In the genomic region with DNA sequence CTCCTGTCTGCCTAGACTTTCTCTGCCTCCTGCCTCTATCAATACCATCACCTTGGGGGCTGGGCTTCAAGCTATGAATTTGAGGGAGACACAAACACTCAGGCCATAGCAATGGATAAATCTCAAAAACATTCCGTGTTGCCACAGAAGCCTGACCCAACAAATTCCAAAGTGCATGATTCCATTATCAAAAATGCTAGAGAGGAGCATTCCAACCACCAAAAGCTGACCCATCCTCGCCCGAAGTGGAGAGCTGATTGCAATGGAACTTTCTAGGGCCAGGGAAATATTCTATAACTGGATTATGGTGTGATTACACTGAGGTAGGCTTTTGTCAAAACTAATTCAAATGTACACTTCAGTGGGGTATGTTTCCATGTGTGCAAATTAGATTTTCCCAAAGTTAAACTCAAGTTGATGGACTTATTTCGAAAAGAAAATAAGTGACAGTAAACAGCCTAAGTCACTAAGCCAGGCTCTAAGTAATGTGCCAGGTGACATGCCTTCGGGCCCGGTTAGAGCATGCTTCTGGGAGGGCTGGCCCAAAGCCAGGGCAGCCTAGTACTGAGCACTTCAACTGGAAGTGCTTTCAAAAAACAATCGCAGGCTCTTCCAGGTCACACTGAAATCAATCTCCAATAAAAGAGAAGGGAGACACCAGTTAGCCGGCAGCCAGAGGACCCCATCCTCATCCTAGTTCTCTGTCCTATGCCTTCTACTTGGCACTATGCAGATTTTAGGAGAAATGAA, we compare ENCODE assay signal across 1 cellular context.
TF ChIP-seq lines count a peak whose summit lies in the region.

No MANE protein-coding gene starts in this region.

TF ChIP-seq in GM23338, 12 proteins besides CTCF, POLR2A, EP300 and RAD21 (continued from another document):
- TF ChIP-seq, protein P1, sequence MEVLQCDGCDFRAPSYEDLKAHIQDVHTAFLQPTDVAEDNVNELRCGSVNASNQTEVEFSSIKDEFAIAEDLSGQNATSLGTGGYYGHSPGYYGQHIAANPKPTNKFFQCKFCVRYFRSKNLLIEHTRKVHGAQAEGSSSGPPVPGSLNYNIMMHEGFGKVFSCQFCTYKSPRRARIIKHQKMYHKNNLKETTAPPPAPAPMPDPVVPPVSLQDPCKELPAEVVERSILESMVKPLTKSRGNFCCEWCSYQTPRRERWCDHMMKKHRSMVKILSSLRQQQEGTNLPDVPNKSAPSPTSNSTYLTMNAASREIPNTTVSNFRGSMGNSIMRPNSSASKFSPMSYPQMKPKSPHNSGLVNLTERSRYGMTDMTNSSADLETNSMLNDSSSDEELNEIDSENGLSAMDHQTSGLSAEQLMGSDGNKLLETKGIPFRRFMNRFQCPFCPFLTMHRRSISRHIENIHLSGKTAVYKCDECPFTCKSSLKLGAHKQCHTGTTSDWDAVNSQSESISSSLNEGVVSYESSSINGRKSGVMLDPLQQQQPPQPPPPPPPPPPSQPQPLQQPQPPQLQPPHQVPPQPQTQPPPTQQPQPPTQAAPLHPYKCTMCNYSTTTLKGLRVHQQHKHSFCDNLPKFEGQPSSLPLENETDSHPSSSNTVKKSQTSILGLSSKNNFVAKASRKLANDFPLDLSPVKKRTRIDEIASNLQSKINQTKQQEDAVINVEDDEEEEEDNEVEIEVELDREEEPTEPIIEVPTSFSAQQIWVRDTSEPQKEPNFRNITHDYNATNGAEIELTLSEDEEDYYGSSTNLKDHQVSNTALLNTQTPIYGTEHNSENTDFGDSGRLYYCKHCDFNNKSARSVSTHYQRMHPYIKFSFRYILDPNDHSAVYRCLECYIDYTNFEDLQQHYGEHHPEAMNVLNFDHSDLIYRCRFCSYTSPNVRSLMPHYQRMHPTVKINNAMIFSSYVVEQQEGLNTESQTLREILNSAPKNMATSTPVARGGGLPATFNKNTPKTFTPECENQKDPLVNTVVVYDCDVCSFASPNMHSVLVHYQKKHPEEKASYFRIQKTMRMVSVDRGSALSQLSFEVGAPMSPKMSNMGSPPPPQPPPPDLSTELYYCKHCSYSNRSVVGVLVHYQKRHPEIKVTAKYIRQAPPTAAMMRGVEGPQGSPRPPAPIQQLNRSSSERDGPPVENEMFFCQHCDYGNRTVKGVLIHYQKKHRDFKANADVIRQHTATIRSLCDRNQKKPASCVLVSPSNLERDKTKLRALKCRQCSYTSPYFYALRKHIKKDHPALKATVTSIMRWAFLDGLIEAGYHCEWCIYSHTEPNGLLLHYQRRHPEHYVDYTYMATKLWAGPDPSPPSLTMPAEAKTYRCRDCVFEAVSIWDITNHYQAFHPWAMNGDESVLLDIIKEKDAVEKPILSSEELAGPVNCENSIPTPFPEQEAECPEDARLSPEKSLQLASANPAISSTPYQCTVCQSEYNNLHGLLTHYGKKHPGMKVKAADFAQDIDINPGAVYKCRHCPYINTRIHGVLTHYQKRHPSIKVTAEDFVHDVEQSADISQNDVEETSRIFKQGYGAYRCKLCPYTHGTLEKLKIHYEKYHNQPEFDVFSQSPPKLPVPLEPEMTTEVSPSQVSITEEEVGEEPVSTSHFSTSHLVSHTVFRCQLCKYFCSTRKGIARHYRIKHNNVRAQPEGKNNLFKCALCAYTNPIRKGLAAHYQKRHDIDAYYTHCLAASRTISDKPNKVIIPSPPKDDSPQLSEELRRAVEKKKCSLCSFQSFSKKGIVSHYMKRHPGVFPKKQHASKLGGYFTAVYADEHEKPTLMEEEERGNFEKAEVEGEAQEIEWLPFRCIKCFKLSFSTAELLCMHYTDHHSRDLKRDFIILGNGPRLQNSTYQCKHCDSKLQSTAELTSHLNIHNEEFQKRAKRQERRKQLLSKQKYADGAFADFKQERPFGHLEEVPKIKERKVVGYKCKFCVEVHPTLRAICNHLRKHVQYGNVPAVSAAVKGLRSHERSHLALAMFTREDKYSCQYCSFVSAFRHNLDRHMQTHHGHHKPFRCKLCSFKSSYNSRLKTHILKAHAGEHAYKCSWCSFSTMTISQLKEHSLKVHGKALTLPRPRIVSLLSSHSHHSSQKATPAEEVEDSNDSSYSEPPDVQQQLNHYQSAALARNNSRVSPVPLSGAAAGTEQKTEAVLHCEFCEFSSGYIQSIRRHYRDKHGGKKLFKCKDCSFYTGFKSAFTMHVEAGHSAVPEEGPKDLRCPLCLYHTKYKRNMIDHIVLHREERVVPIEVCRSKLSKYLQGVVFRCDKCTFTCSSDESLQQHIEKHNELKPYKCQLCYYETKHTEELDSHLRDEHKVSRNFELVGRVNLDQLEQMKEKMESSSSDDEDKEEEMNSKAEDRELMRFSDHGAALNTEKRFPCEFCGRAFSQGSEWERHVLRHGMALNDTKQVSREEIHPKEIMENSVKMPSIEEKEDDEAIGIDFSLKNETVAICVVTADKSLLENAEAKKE (CRISPR knock-in tag; IDR thresholded peaks at IDR 0.05), result no peak
- TF ChIP-seq, protein P2, sequence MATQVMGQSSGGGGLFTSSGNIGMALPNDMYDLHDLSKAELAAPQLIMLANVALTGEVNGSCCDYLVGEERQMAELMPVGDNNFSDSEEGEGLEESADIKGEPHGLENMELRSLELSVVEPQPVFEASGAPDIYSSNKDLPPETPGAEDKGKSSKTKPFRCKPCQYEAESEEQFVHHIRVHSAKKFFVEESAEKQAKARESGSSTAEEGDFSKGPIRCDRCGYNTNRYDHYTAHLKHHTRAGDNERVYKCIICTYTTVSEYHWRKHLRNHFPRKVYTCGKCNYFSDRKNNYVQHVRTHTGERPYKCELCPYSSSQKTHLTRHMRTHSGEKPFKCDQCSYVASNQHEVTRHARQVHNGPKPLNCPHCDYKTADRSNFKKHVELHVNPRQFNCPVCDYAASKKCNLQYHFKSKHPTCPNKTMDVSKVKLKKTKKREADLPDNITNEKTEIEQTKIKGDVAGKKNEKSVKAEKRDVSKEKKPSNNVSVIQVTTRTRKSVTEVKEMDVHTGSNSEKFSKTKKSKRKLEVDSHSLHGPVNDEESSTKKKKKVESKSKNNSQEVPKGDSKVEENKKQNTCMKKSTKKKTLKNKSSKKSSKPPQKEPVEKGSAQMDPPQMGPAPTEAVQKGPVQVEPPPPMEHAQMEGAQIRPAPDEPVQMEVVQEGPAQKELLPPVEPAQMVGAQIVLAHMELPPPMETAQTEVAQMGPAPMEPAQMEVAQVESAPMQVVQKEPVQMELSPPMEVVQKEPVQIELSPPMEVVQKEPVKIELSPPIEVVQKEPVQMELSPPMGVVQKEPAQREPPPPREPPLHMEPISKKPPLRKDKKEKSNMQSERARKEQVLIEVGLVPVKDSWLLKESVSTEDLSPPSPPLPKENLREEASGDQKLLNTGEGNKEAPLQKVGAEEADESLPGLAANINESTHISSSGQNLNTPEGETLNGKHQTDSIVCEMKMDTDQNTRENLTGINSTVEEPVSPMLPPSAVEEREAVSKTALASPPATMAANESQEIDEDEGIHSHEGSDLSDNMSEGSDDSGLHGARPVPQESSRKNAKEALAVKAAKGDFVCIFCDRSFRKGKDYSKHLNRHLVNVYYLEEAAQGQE (IDR thresholded peaks at IDR 0.05; ENCODE audit: unreplicated experiment), result no peak
- TF ChIP-seq EZH2phosphoT487 (IDR thresholded peaks at IDR 0.05; ENCODE audit: unreplicated experiment) (no peak), EZH2 (IDR thresholded peaks at IDR 0.05; ENCODE audit: low read depth, unreplicated experiment) (no peak), STAT1 (IDR thresholded peaks at IDR 0.05; ENCODE audit: unreplicated experiment) (no peak), JUNB (IDR thresholded peaks at IDR 0.05; ENCODE audit: unreplicated experiment) (no peak)
TF ChIP-seq in GM23338: peak in this region for 0.
